ENCODE assay signal across 8 cellular contexts in genomic region chr2:195898505-195898904, GRCh38.
A peak's percentile ranks its signal among the peaks of the same experiment; 100 is the strongest.
DNase-seq lines count a peak whose midpoint lies in the region; ATAC-seq lines count a peak whose summit lies in the region.

No MANE protein-coding gene starts in this region.

- H3K36me3 ChIP-seq in adipocyte (ENCODE audit: control insufficient read depth, insufficient read depth, low read length, severe bottlenecking) = no peaks in the 10 kb centered on the region

- intact Hi-C loops in left cardiac atrium (cut with DNase I) = no loop called here

- H3K4me1 ChIP-seq in adipocyte (ENCODE audit: control insufficient read depth, insufficient read depth, low read length) = peaks cover 10% of the 10 kb centered on the region

- DNase-seq in HPDE6-E6E7 (ENCODE audit: extremely low spot score) = peak; percentile 35
- peak; percentile 98 for DNase-seq in adipocyte (ENCODE audit: low read depth)
- DNase-seq in left cardiac atrium = peak; percentile 77
- DNase-seq in smooth muscle cell of the brain vasculature (ENCODE audit: low read depth, low spot score) = peak; percentile 97
- no peak for DNase-seq in NCI-H2196 treated with DMSO at 0.1 percent for 48 hours (lab: John Stamatoyannopoulos, UW; ENCODE audit: unreplicated experiment)
- no peak for DNase-seq in NOMO-1 treated with dmso at 0.1 percent for 144 hours (lab: John Stamatoyannopoulos, UW; ENCODE audit: unreplicated experiment)
- DNase-seq in stimulated activated CD8-positive, alpha-beta memory T cell treated with anti-CD3 and anti-CD28 coated beads, Interleukin-4, amount 100 ng/mL, for 48 hours = no peak
- no peak for DNase-seq in GM19240 (ENCODE audit: insufficient read length, low spot score)

- ATAC-seq in left cardiac atrium = peak; percentile 50 to 95

- H3K9me3 ChIP-seq in adipocyte (ENCODE audit: control insufficient read depth, low read length) = no peaks in the 10 kb centered on the region

- H3K4me3 ChIP-seq in adipocyte (ENCODE audit: low read length) = no peak overlapping the region

- H3K9ac ChIP-seq in adipocyte (ENCODE audit: low read length) = no peak overlapping the region

- H3K27me3 ChIP-seq in adipocyte (replicated peaks; ENCODE audit: control insufficient read depth, insufficient read depth, low read length) = no peaks in the 10 kb centered on the region

Comparison
In these comparisons a context has a peak if more than half of its experiments do, and no peak if none do; other contexts are left out.
1. DNase-seq: peak in HPDE6-E6E7 (single experiment), adipocyte (single experiment), left cardiac atrium (single experiment) and smooth muscle cell of the brain vasculature (single experiment); none in NCI-H2196 treated with DMSO at 0.1 percent for 48 hours (single experiment), NOMO-1 treated with dmso at 0.1 percent for 144 hours (single experiment), stimulated activated CD8-positive, alpha-beta memory T cell treated with anti-CD3 and anti-CD28 coated beads, Interleukin-4, amount 100 ng/mL, for 48 hours (single experiment) and GM19240 (single experiment).